ENCODE assay signal across 28 cellular contexts in the genomic region with DNA sequence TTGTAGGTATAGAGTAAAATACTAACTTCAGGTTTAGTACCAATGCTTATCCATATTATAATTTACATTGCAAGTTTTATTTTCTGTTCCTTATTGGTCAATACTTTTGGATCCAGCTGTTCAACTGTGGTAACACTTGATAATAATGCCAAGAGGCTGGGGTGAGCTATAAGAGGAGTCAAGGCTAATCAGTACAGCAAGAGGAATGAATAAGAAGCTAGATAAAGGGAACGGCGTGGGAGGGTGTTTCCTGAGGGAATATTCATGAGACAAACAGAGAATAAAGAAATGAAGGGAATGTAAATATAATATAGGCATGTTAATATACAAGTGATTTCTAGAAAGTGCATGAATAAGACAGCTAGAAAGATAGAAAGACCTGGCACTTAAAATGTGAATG. TPM values are rescaled to one million over a fixed set of nuclear protein-coding genes. Genes with fewer than 3 reads are reported as not detected.
"Had no signal": no experiment of that assay in that cellular context is flagged by ENCODE, and none has a peak within 500 bp of the region (broad histone marks: within the 10 kb centered on the region; RNA-seq: fewer than 3 reads in every experiment).

No MANE protein-coding gene starts in this region.

- H3K4me3 ChIP-seq: esophagus squamous epithelium, heart left ventricle, lung, pancreas, testis, tibial nerve, upper lobe of right lung, vagina had no signal

- DNase-seq: effector memory CD8-positive, alpha-beta T cell; esophagus squamous epithelium; heart left ventricle; hippocampal formation; left colon; left ventricle myocardium superior; mesendoderm; naive thymus-derived CD8-positive, alpha-beta T cell; pancreas; right cardiac atrium; stimulated activated CD4-positive, alpha-beta T cell treated with anti-CD3 and anti-CD28 coated beads, Interleukin-4, amount 100 ng/mL, for 1 hour; stimulated activated naive B cell treated with anti-CD40 and anti-IgM and Interleukin-4, amounts not matched to agents 10 μg/mL and 1 μg/mL and 100 μg/mL, for 72 hours; stimulated activated naive CD8-positive, alpha-beta T cell treated with anti-CD3 and anti-CD28 coated beads, Interleukin-15, amount 100 ng/mL, for 72 hours; testis; upper lobe of right lung had no signal

- H3K27ac ChIP-seq: esophagus squamous epithelium, heart left ventricle, pancreas, testis, tibial nerve, upper lobe of right lung, vagina had no signal

- H3K27me3 ChIP-seq: esophagus squamous epithelium, heart left ventricle, pancreas, testis, tibial nerve, upper lobe of right lung, vagina had no signal

- H3K27me3 Mint-ChIP-seq: dendritic cell treated with granulocyte-macrophage colony-stimulating factor and Interleukin-4, amounts not matched to agents 40 ng/mL and 50 ng/mL, for 4 days; progenitor cell of endocrine pancreas; stimulated activated naive CD8-positive, alpha-beta T cell treated with anti-CD3 and anti-CD28 coated beads, Interleukin-15, amount 100 ng/mL, for 72 hours had no signal

- FAIRE-seq: colon, frontal cortex, pancreas had no signal

- H3K9me3 Mint-ChIP-seq: dendritic cell treated with granulocyte-macrophage colony-stimulating factor and Interleukin-4, amounts not matched to agents 40 ng/mL and 50 ng/mL, for 4 days; effector memory CD8-positive, alpha-beta T cell; naive thymus-derived CD8-positive, alpha-beta T cell; neural crest cell; stimulated activated naive CD8-positive, alpha-beta T cell treated with anti-CD3 and anti-CD28 coated beads, Interleukin-15, amount 100 ng/mL, for 72 hours had no signal

- H3K4me1 ChIP-seq: esophagus squamous epithelium, heart left ventricle, pancreas, testis, tibial nerve, upper lobe of right lung, vagina had no signal

- H3K4me3 Mint-ChIP-seq: dendritic cell treated with granulocyte-macrophage colony-stimulating factor and Interleukin-4, amounts not matched to agents 40 ng/mL and 50 ng/mL, for 4 days; effector memory CD8-positive, alpha-beta T cell; naive thymus-derived CD8-positive, alpha-beta T cell; neural crest cell; stimulated activated naive B cell treated with anti-CD40 and anti-IgM and Interleukin-4, amounts not matched to agents 10 μg/mL and 1 μg/mL and 100 μg/mL, for 72 hours; stimulated activated naive CD8-positive, alpha-beta T cell treated with anti-CD3 and anti-CD28 coated beads, Interleukin-15, amount 100 ng/mL, for 72 hours had no signal

- H3K4me1 Mint-ChIP-seq: naive thymus-derived CD8-positive, alpha-beta T cell; neural crest cell; stimulated activated naive B cell treated with anti-CD40 and anti-IgM and Interleukin-4, amounts not matched to agents 10 μg/mL and 1 μg/mL and 100 μg/mL, for 72 hours; stimulated activated naive CD8-positive, alpha-beta T cell treated with anti-CD3 and anti-CD28 coated beads, Interleukin-15, amount 100 ng/mL, for 72 hours had no signal

- H3K36me3 ChIP-seq: esophagus squamous epithelium, heart left ventricle, pancreas, tibial nerve, upper lobe of right lung, vagina had no signal

- H3K27ac Mint-ChIP-seq: dendritic cell treated with granulocyte-macrophage colony-stimulating factor and Interleukin-4, amounts not matched to agents 40 ng/mL and 50 ng/mL, for 4 days; effector memory CD8-positive, alpha-beta T cell; naive thymus-derived CD8-positive, alpha-beta T cell; progenitor cell of endocrine pancreas; stimulated activated naive B cell treated with anti-CD40 and anti-IgM and Interleukin-4, amounts not matched to agents 10 μg/mL and 1 μg/mL and 100 μg/mL, for 72 hours; stimulated activated naive CD8-positive, alpha-beta T cell treated with anti-CD3 and anti-CD28 coated beads, Interleukin-15, amount 100 ng/mL, for 72 hours had no signal

- ATAC-seq: effector memory CD8-positive, alpha-beta T cell; heart left ventricle; left colon; left ventricle myocardium superior; naive thymus-derived CD8-positive, alpha-beta T cell; pancreas; right cardiac atrium; stimulated activated naive B cell treated with anti-CD40 and anti-IgM and Interleukin-4, amounts not matched to agents 10 μg/mL and 1 μg/mL and 100 μg/mL, for 72 hours; stimulated activated naive CD8-positive, alpha-beta T cell treated with anti-CD3 and anti-CD28 coated beads, Interleukin-15, amount 100 ng/mL, for 72 hours; upper lobe of right lung had no signal

- H3K36me3 Mint-ChIP-seq: naive thymus-derived CD8-positive, alpha-beta T cell; stimulated activated naive B cell treated with anti-CD40 and anti-IgM and Interleukin-4, amounts not matched to agents 10 μg/mL and 1 μg/mL and 100 μg/mL, for 72 hours had no signal

- H3K9me3 ChIP-seq: esophagus squamous epithelium, heart left ventricle, pancreas, testis, tibial nerve, upper lobe of right lung, vagina had no signal

RNA-seq across cellular contexts. Expression of a gene that starts 4.1 kb away (rescaled TPM):
- total RNA-seq: epithelial cell of proximal tubule; esophagus squamous epithelium; glomerular endothelial cell; heart left ventricle; kidney epithelial cell; left colon; left ventricle myocardium superior; mononuclear cell; naive thymus-derived CD8-positive, alpha-beta T cell; neural crest cell; pancreas; progenitor cell of endocrine pancreas; right cardiac atrium; subcutaneous adipose tissue; upper lobe of right lung; vagina had no signal
- polyA plus RNA-seq: heart left ventricle; lung; naive thymus-derived CD8-positive, alpha-beta T cell; pancreas; right cardiac atrium had no signal

RNA-seq across cellular contexts. Expression of a gene that starts 26.4 kb away (rescaled TPM):
- total RNA-seq: epithelial cell of proximal tubule; esophagus squamous epithelium; glomerular endothelial cell; heart left ventricle; kidney epithelial cell; left colon; left ventricle myocardium superior; mononuclear cell; naive thymus-derived CD8-positive, alpha-beta T cell; neural crest cell; pancreas; progenitor cell of endocrine pancreas; right cardiac atrium; subcutaneous adipose tissue; upper lobe of right lung; vagina had no signal
- polyA plus RNA-seq: heart left ventricle; lung; naive thymus-derived CD8-positive, alpha-beta T cell; pancreas; right cardiac atrium had no signal

RNA-seq across cellular contexts. Expression of a gene that starts 27.9 kb away (rescaled TPM):
- total RNA-seq: epithelial cell of proximal tubule; esophagus squamous epithelium; glomerular endothelial cell; heart left ventricle; kidney epithelial cell; left colon; left ventricle myocardium superior; naive thymus-derived CD8-positive, alpha-beta T cell; progenitor cell of endocrine pancreas; right cardiac atrium; subcutaneous adipose tissue; tibial nerve; upper lobe of right lung; vagina had no signal
- polyA plus RNA-seq: heart left ventricle; lung; naive thymus-derived CD8-positive, alpha-beta T cell; pancreas had no signal

RNA-seq across cellular contexts. Expression of a gene that starts 43.1 kb away (rescaled TPM):
- total RNA-seq: epithelial cell of proximal tubule; esophagus squamous epithelium; glomerular endothelial cell; kidney epithelial cell; left colon; left ventricle myocardium superior; naive thymus-derived CD8-positive, alpha-beta T cell; neural crest cell; progenitor cell of endocrine pancreas; subcutaneous adipose tissue; testis; tibial nerve; vagina had no signal
- polyA plus RNA-seq: heart left ventricle; naive thymus-derived CD8-positive, alpha-beta T cell; pancreas had no signal

RNA-seq across cellular contexts. Expression of a gene that starts 45.7 kb away (rescaled TPM):
- total RNA-seq: epithelial cell of proximal tubule; glomerular endothelial cell; kidney epithelial cell; left colon; left ventricle myocardium superior; naive thymus-derived CD8-positive, alpha-beta T cell; upper lobe of right lung had no signal
- polyA plus RNA-seq: naive thymus-derived CD8-positive, alpha-beta T cell had no signal
